ENCODE assay signal across 19 cellular contexts in the genomic region with DNA sequence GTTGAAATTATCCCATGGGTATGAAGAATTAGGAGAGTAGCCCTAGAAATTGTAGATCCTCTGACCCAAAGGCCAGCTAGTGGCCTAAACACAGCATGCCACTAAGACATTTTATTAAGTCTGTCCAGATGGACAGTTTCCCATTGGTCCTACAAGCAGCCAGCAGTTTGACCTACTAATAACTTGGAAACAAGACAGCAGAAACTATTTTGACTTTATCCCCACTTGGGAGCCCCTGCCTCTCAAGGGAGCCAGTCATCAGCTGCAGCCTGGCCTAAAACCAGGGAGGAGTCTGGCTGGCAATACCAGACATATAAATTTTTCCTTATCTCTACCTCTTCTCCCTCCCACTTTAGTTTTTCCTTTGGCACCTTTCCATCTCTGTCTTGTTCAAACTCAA.
DNase-seq lines count a peak whose midpoint lies in the region; ATAC-seq lines count a peak whose summit lies in the region.
"Had no signal": no experiment of that assay in that cellular context is flagged by ENCODE, and none has a peak within 500 bp of the region (broad histone marks: within the 10 kb centered on the region; RNA-seq: fewer than 3 reads in every experiment).

No MANE protein-coding gene starts in this region.

- no peak overlapping the region for H3K23ac ChIP-seq in mesenchymal stem cell (ENCODE audit: low read length in 2 of 2)

- no peak overlapping the region for H3K4me3 ChIP-seq in mesenchymal stem cell (ENCODE audit: insufficient read depth in 1 of 2, low read depth in 1 of 2, low read length in 2 of 2)
- H3K4me3 ChIP-seq: BLaER1, GM23338 had no signal

- H3K4ac ChIP-seq in mesenchymal stem cell (ENCODE audit: low read depth in 1 of 2, low read length in 2 of 2) = no peak overlapping the region

- no peaks in the 10 kb centered on the region for H3K36me3 ChIP-seq in mesenchymal stem cell (ENCODE audit: control insufficient read depth in 1 of 2, insufficient read depth in 2 of 2, low read depth in 1 of 2, low read length in 2 of 2)
- H3K36me3 ChIP-seq: BLaER1 had no signal

- H2BK5ac ChIP-seq in mesenchymal stem cell (ENCODE audit: low read depth, low read length, poor library complexity, severe bottlenecking) = no peak overlapping the region

- no peaks in the 10 kb centered on the region for H3K9me3 ChIP-seq in mesenchymal stem cell (ENCODE audit: control insufficient read depth, low read length)
- H3K9me3 ChIP-seq: BLaER1, Caco-2 had no signal

- H3K4me1 ChIP-seq in mesenchymal stem cell (ENCODE audit: control insufficient read depth, insufficient read depth, low read depth, low read length) = no peaks in the 10 kb centered on the region
- H3K4me1 ChIP-seq: BLaER1, Caco-2 had no signal

- no peak overlapping the region for H2BK12ac ChIP-seq in mesenchymal stem cell (ENCODE audit: low read length in 2 of 2)

- peak; percentile 32 for ATAC-seq in sciatic nerve
- ATAC-seq: CD8-positive, alpha-beta T cell; GM23338; HCT116 had no signal

- no peak overlapping the region for H2BK120ac ChIP-seq in mesenchymal stem cell (ENCODE audit: low read depth, low read length)

- no peak overlapping the region for H4K91ac ChIP-seq in mesenchymal stem cell (ENCODE audit: low read length)

- intact Hi-C loops in sciatic nerve (cut with DNase I) = no loop called here

- no peaks in the 10 kb centered on the region for H3K27me3 ChIP-seq in mesenchymal stem cell (ENCODE audit: control insufficient read depth in 1 of 2, insufficient read depth in 1 of 2, low read length in 2 of 2)
- H3K27me3 ChIP-seq: BLaER1 had no signal

- DNase-seq in NCI-H82 (lab: John Stamatoyannopoulos, UW) (peak; percentile 17), NCI-H82 treated with DMSO at 0.1 percent for 48 hours (lab: John Stamatoyannopoulos, UW; ENCODE audit: unreplicated experiment) (no peak), amniotic epithelial cell (ENCODE audit: low read depth) (peak; percentile 2), mesenchymal stem cell (peak; percentile 6), sciatic nerve (ENCODE audit: low spot score) (no peak), NCI-H345 (lab: John Stamatoyannopoulos, UW) (no peak), NCI-H226 (no peak)
- no peak for DNase-seq in activated CD4-positive, alpha-beta T cell treated with anti-CD3 and anti-CD28 coated beads for 4 hours
- DNase-seq: Caco-2; CD4-positive, CD25-positive, alpha-beta regulatory T cell; CD8-positive, alpha-beta T cell; DMS53; DMS79 treated with DMSO at 0.1 percent for 48 hours; GF-D8; H9 had no signal

- H3K27ac ChIP-seq in mesenchymal stem cell (ENCODE audit: low read length, poor library complexity, severe bottlenecking) = no peak overlapping the region
- H3K27ac ChIP-seq: BLaER1, C4-2B had no signal

- H2AFZ ChIP-seq in mesenchymal stem cell (ENCODE audit: low read depth, low read length) = no peak overlapping the region
- H2AFZ ChIP-seq: GM23338 had no signal

- no peak overlapping the region for H2AK5ac ChIP-seq in mesenchymal stem cell (ENCODE audit: low read length, severe bottlenecking)

- no peak overlapping the region for H3K4me2 ChIP-seq in mesenchymal stem cell (ENCODE audit: low read length, poor library complexity, severe bottlenecking)
- H3K4me2 ChIP-seq: BLaER1, GM23338 had no signal

- no peak overlapping the region for H4K8ac ChIP-seq in mesenchymal stem cell (ENCODE audit: low read length)

- no peak overlapping the region for H3K18ac ChIP-seq in mesenchymal stem cell (ENCODE audit: low read depth in 1 of 2, low read length in 2 of 2)

- H3K79me1 ChIP-seq in mesenchymal stem cell (replicated peaks; ENCODE audit: low read length, poor library complexity, severe bottlenecking) = no peaks in the 10 kb centered on the region

- no peak overlapping the region for H2BK15ac ChIP-seq in mesenchymal stem cell (ENCODE audit: low read depth, poor library complexity, severe bottlenecking)

- H3K14ac ChIP-seq in mesenchymal stem cell (ENCODE audit: low read length in 2 of 2) = no peak overlapping the region

- H3K9ac ChIP-seq in mesenchymal stem cell (ENCODE audit: low read length) = no peak overlapping the region
- H3K9ac ChIP-seq: BLaER1 had no signal

Comparison
In these comparisons a context has a peak if more than half of its experiments do, and no peak if none do; other contexts are left out.
1. DNase-seq: peak in NCI-H82 (single experiment), amniotic epithelial cell (single experiment) and mesenchymal stem cell (single experiment); none in NCI-H82 treated with DMSO at 0.1 percent for 48 hours (single experiment), sciatic nerve (single experiment), activated CD4-positive, alpha-beta T cell treated with anti-CD3 and anti-CD28 coated beads for 4 hours (0 of 2), NCI-H345 (single experiment) and NCI-H226 (single experiment).